ENCODE assay signal across 8 cellular contexts in genomic region chr20:31661625-31662371, GRCh38. TPM values are rescaled to one million over a fixed set of nuclear protein-coding genes. Genes with fewer than 3 reads are reported as not detected.
DNase-seq lines count a peak whose midpoint lies in the region; ATAC-seq and TF ChIP-seq lines count a peak whose summit lies in the region.

No MANE protein-coding gene starts in this region.

- H3K27ac ChIP-seq in Karpas-422 (ENCODE audit: low read length) (peak overlapping the region; percentile 63), temporal lobe (ENCODE audit: low read depth, low read length) (peak overlapping the region; percentile 94)

- H3K4me3 ChIP-seq in Karpas-422 (ENCODE audit: low read length) = peak overlapping the region; percentile 65

- H4K20me1 ChIP-seq in Karpas-422 (ENCODE audit: insufficient read depth, low read depth, low read length) = no peaks in the 10 kb centered on the region

- H3K9me2 ChIP-seq in Karpas-422 (replicated peaks; ENCODE audit: insufficient read depth, low read length) = no peaks in the 10 kb centered on the region

- peaks cover 21% of the 10 kb centered on the region for H3K4me1 ChIP-seq in Karpas-422 (ENCODE audit: low read length)

- H3K9me3 Mint-ChIP-seq in activated naive CD4-positive, alpha-beta T cell treated with anti-CD3 and anti-CD28 coated beads for 36 hours = no peaks in the 10 kb centered on the region

- H3K4me2 ChIP-seq in Karpas-422 (ENCODE audit: low read depth, low read length, poor library complexity, severe bottlenecking) = peak overlapping the region; percentile 89

- H3K4me1 Mint-ChIP-seq in activated naive CD4-positive, alpha-beta T cell treated with anti-CD3 and anti-CD28 coated beads for 36 hours (ENCODE audit: low read depth) = peaks cover 49% of the 10 kb centered on the region

- peaks cover 24% of the 10 kb centered on the region for H3K36me3 Mint-ChIP-seq in activated naive CD4-positive, alpha-beta T cell treated with anti-CD3 and anti-CD28 coated beads for 36 hours (ENCODE audit: low read depth)

- peak overlapping the region; percentile 92; the same call in 1 of the 2 replicates for H2AFZ ChIP-seq in Karpas-422 (ENCODE audit: low read length)

- peak overlapping the region; percentile 86 for H3K27ac Mint-ChIP-seq in activated naive CD4-positive, alpha-beta T cell treated with anti-CD3 and anti-CD28 coated beads for 36 hours

- peak in 2 of 3 donors; percentile 8 to 16 for TF ChIP-seq CTCF in omental fat pad (IDR thresholded peaks at IDR 0.05)

- peak; percentile 59 for ATAC-seq in GM21529 (IDR thresholded peaks at IDR 0.05; ENCODE audit: unreplicated experiment)
- ATAC-seq in omental fat pad (ENCODE audit: low FRiP score) = peak; percentile 72

- H3K27me3 Mint-ChIP-seq in activated naive CD4-positive, alpha-beta T cell treated with anti-CD3 and anti-CD28 coated beads for 36 hours (ENCODE audit: low read depth) = no peaks in the 10 kb centered on the region

- H3K36me3 ChIP-seq in Karpas-422 (ENCODE audit: insufficient read depth, low read length) = no peaks in the 10 kb centered on the region

- H3K27me3 ChIP-seq in Karpas-422 (ENCODE audit: low read length) = no peaks in the 10 kb centered on the region

- in situ Hi-C loops in Caki2 (cut with HindIII; ENCODE audit: low pct_unique_long_range_greater_than_20kb, low sequenced_read_pairs) = no loop called here

- no peaks in the 10 kb centered on the region for H3K9me3 ChIP-seq in Karpas-422 (ENCODE audit: low read length)

- intact Hi-C loops in activated naive CD4-positive, alpha-beta T cell treated with anti-CD3 and anti-CD28 coated beads for 36 hours (cut with micrococcal nuclease) = loop anchor here (1.0 kb wide), 3 partner anchors 14 to 62 kb away; no protein-coding TSS in a partner anchor

- H3K9ac ChIP-seq in Karpas-422 (ENCODE audit: low read length) = peak overlapping the region; percentile 66

- peak overlapping the region; percentile 72 for H3K4me3 Mint-ChIP-seq in activated naive CD4-positive, alpha-beta T cell treated with anti-CD3 and anti-CD28 coated beads for 36 hours

- H3K79me2 ChIP-seq in Karpas-422 (ENCODE audit: low read length) = no peaks in the 10 kb centered on the region

- CTCF ChIA-PET in activated naive CD4-positive, alpha-beta T cell treated with anti-CD3 and anti-CD28 coated beads for 36 hours (lab: Charles Lee) = interaction anchor here (0.7 to 10.3 kb wide), 28 partner anchors 9 to 120 kb away, joined by 3 to 339 read pairs (median 6); partner anchors contain the start of gene BCL2L1

- peak; percentile 85 for DNase-seq in Caki2 (ENCODE audit: low read depth)
- DNase-seq in Karpas-422 = peak; percentile 92
- DNase-seq in SK-N-DZ (ENCODE audit: low spot score) = peak; percentile 72
- DNase-seq in activated naive CD4-positive, alpha-beta T cell treated with anti-CD3 and anti-CD28 coated beads for 36 hours = peak; percentile 84
- DNase-seq in glomerular visceral epithelial cell (ENCODE audit: extremely low spot score) = peak; percentile 93
- DNase-seq in omental fat pad (ENCODE audit: low spot score) = peak; percentile 70

RNA-seq across cellular contexts. Expression of gene COX4I2, which starts 24.1 kb away (rescaled TPM):
- total RNA-seq in Caki2 (2014; rRNA removed; shearing (Covaris generic); ENCODE audit: low replicate concordance) = not detected in 2 replicates
- total RNA-seq in Karpas-422 (2014; rRNA removed; shearing (Covaris generic); ENCODE audit: low replicate concordance) = not detected in 2 replicates
- polyA plus RNA-seq in SK-N-DZ (2014; cell fraction: cytosol; rRNA removed) = 6.6 and 10.3 TPM in 2 replicates
- 1.2 and 1.3 TPM in 2 replicates for polyA plus RNA-seq in SK-N-DZ (2014; cell fraction: nucleus; rRNA removed)
- not detected for total RNA-seq in activated naive CD4-positive, alpha-beta T cell treated with anti-CD3 and anti-CD28 coated beads for 36 hours
- total RNA-seq in omental fat pad = 10 to 100 TPM in 1 of 4 donors, 1 to 10 TPM in 2, not detected in 1; 1.0 to 17.0 (median 1.8) TPM
- total RNA-seq in temporal lobe = not detected

RNA-seq across cellular contexts. Expression of gene ID1, which starts 56.7 kb away (rescaled TPM):
- 1,473 and 1,479 TPM in 2 replicates for total RNA-seq in Caki2 (2014; rRNA removed; shearing (Covaris generic); ENCODE audit: low replicate concordance)
- 5.0 TPM in 1 of 2 replicates, not detected in the other for total RNA-seq in Karpas-422 (2014; rRNA removed; shearing (Covaris generic); ENCODE audit: low replicate concordance)
- polyA plus RNA-seq in SK-N-DZ (2014; cell fraction: cytosol; rRNA removed) = 97.4 and 104 TPM in 2 replicates
- polyA plus RNA-seq in SK-N-DZ (2014; cell fraction: nucleus; rRNA removed) = 170 and 208 TPM in 2 replicates
- total RNA-seq in activated naive CD4-positive, alpha-beta T cell treated with anti-CD3 and anti-CD28 coated beads for 36 hours = 1 to 10 TPM; 1.8 to 2.4 TPM
- total RNA-seq in omental fat pad (100 to 1,000 TPM; 437 to 878 (median 612) TPM), temporal lobe (35.7 TPM)

Comparison
In these comparisons a context has a peak if more than half of its experiments do, and no peak if none do; other contexts are left out.
1. Peak in every context shown above with its lines: DNase-seq, ATAC-seq, H3K4me3 ChIP-seq and H3K27ac ChIP-seq.
2. RNA of gene ID1, which starts 56.7 kb away (total RNA-seq): 1,473 to 1,479 TPM in Caki2 and 437 to 878 TPM in omental fat pad; 35.7 TPM in temporal lobe (single experiment), 5.0 TPM in Karpas-422 and 1.8 to 2.4 TPM in activated naive CD4-positive, alpha-beta T cell treated with anti-CD3 and anti-CD28 coated beads for 36 hours; every median in the first group is over 10 times any median in the second.